In genomic region chr2:43345391-43345813, GRCh38 we compare ENCODE assay signal across 10 cellular contexts.
A peak's percentile ranks its signal among the peaks of the same experiment; 100 is the strongest.
DNase-seq lines count a peak whose midpoint lies in the region; ATAC-seq, FAIRE-seq and TF ChIP-seq lines count a peak whose summit lies in the region.
"Had no signal": no experiment of that assay in that cellular context is flagged by ENCODE, and none has a peak within 500 bp of the region (broad histone marks: within the 10 kb centered on the region; RNA-seq: fewer than 3 reads in every experiment).

No MANE protein-coding gene starts in this region.

- H3K4me3 ChIP-seq in HAP-1 (no peak overlapping the region), K562 (no peak overlapping the region), gastrocnemius medialis (peak overlapping the region in 3 of 4 donors; percentile 12 to 22 (median 14))

- intact Hi-C loops in K562 (cut with micrococcal nuclease) (no loop called here), gastrocnemius medialis (cut with DNase I; ENCODE audit: low total_unique reads) (loop anchor here (2.0 to 5.0 kb wide), 2 partner anchors 25 to 117 kb away; no protein-coding TSS in a partner anchor)

- DNase-seq in HAP-1 (ENCODE audit: low spot score in 2 of 2) (peak; percentile 24 to 54), K562 (ENCODE audit: extremely low read depth in 1 of 4, low spot score in 3 of 4) (peak in 2 of 4 experiments; percentile 8 to 17), iPS-NIHi7 (ENCODE audit: extremely low spot score) (peak; percentile 39), gastrocnemius medialis (peak; percentile 83 to 92), GM03348 (ENCODE audit: low spot score) (no peak), RPMI8226 (no peak), middle frontal gyrus (ENCODE audit: extremely low spot score, low spot score) (no peak)
- no peak for DNase-seq in activated CD4-positive, alpha-beta T cell treated with anti-CD3 and anti-CD28 coated beads, Interleukin-2, amount 50 U/mL, for 1 hour
- DNase-seq: NCI-H1436, T-helper 1 cell had no signal

- H4K20me1 ChIP-seq in K562 (replicated peaks; ENCODE audit: control insufficient read depth, insufficient read depth, low read length), result no peaks in the 10 kb centered on the region

- H3K4me2 ChIP-seq in K562 (ENCODE audit: insufficient read depth, low read length), result peak overlapping the region; percentile 42; the same call in 1 of the 2 replicates

- H3K4me1 ChIP-seq in HAP-1 (peaks cover 19% of the 10 kb centered on the region), K562 (replicated peaks in 1 of 2; ENCODE audit: control insufficient read depth in 2 of 2, insufficient read depth in 2 of 2, low read length in 2 of 2) (peaks cover 12 to 31% of the 10 kb centered on the region in 2 experiments), gastrocnemius medialis (peaks cover 73 to 81% of the 10 kb centered on the region in 2 donors)

- no peak overlapping the region for H2AFZ ChIP-seq in K562 (ENCODE audit: low read depth, low read length)

- H3K36me3 ChIP-seq in HAP-1 (replicated peaks) (no peaks in the 10 kb centered on the region; the same call in 1 of the 2 replicates), K562 (ENCODE audit: control insufficient read depth, insufficient read depth, low read length) (no peaks in the 10 kb centered on the region; the same call in 2 of the 3 replicates), gastrocnemius medialis (no peaks in the 10 kb centered on the region)

- no peaks in the 10 kb centered on the region for H3K9me1 ChIP-seq in K562 (ENCODE audit: control insufficient read depth, insufficient read depth, low read length)

- TF ChIP-seq POLR2A in K562 (conservative IDR thresholded peaks at IDR 0.05) (no peak), gastrocnemius medialis (IDR thresholded peaks at IDR 0.05) (peak; percentile 30 to 70)

- no peak overlapping the region for H3K27ac ChIP-seq in K562 (ENCODE audit: extremely low read depth, low read depth, low read length)
- H3K27ac ChIP-seq in gastrocnemius medialis, result peak overlapping the region; percentile 81 to 88 (median 86)

- H3K79me2 ChIP-seq in K562 (ENCODE audit: control insufficient read depth, insufficient read depth, low read length), result no peaks in the 10 kb centered on the region

- TF ChIP-seq EP300 in K562 (IDR thresholded peaks at IDR 0.05; ENCODE audit: low read length), result no peak

- H3K27me3 ChIP-seq in HAP-1 (ENCODE audit: low read depth), result no peaks in the 10 kb centered on the region
- no peaks in the 10 kb centered on the region for H3K27me3 ChIP-seq in K562 (ENCODE audit: control insufficient read depth in 2 of 2, insufficient read depth in 2 of 2, low read length in 2 of 2)
- H3K27me3 ChIP-seq in gastrocnemius medialis, result no peaks in the 10 kb centered on the region

- CTCF ChIA-PET in K562 (lab: Yijun Ruan, JAX; ENCODE audit: low intra/inter-chr PET ratio), result no interaction called here

- in situ Hi-C loops in HAP-1 (cut with MboI; ENCODE audit: low sequenced_read_pairs), result no loop called here
- in situ Hi-C loops in K562 (cut with MboI), result no loop called here
- in situ Hi-C loops in gastrocnemius medialis (cut with MboI; ENCODE audit: low sequenced_read_pairs in 4 of 4), result no loop called here

- FAIRE-seq in K562 (lab: Jason Lieb, UNC), result peak; percentile 42

- no peak for TF ChIP-seq RAD21 in K562 (CRISPR knock-in tag; conservative IDR thresholded peaks at IDR 0.05 in 1 of 2, IDR thresholded peaks at IDR 0.05 in 1 of 2)

- POLR2A ChIA-PET in K562 (lab: Yijun Ruan, JAX), result interaction anchor here (0.7 to 1.1 kb wide), 3 partner anchors 14 to 200 kb away, joined by 3 to 5 read pairs (median 4); no protein-coding TSS in a partner anchor

- ATAC-seq in K562, result peak; percentile 59
- ATAC-seq in gastrocnemius medialis, result peak; percentile 88

- H3K9ac ChIP-seq in K562 (ENCODE audit: insufficient read depth in 1 of 2, low read depth in 2 of 2, low read length in 2 of 2), result peak overlapping the region in 1 of 2 experiments; percentile 57; a peak in 1 of 4 replicates

- TF ChIP-seq CTCF in K562 (IDR thresholded peaks at IDR 0.05 in 2 of 3, conservative IDR thresholded peaks at IDR 0.05 in 1 of 3; ENCODE audit: insufficient read depth in 2 of 3, low read depth in 1 of 3, low read length in 3 of 3) (no peak), gastrocnemius medialis (IDR thresholded peaks at IDR 0.05 in 4 of 5, conservative IDR thresholded peaks at IDR 0.05 in 1 of 5) (peak in 3 of 5 experiments; percentile 25 to 38 (median 38))

- no peaks in the 10 kb centered on the region for H3K9me3 ChIP-seq in HAP-1
- no peaks in the 10 kb centered on the region for H3K9me3 ChIP-seq in K562 (replicated peaks; ENCODE audit: control insufficient read depth, insufficient read depth, low read depth, low read length)
- H3K9me3 ChIP-seq in gastrocnemius medialis, result no peaks in the 10 kb centered on the region

- BruUV-seq in K562 (replicated peaks; lab: Mats Ljungman, UMichigan), result no TSS peak

- WGBS in K562 (ENCODE audit: insufficient coverage, low coverage, missing lambda C conversion rate), result 27% methylated on average over 5 of the region's 5 CpGs

TF ChIP-seq in K562, 482 proteins besides CTCF, POLR2A, EP300 and RAD21 (continues in another document):
- TF ChIP-seq ZNF830 (CRISPR knock-in tag; IDR thresholded peaks at IDR 0.05) (0 out of 2 replicates have a peak, but pooled peaks have one; percentile 26), MAZ (CRISPR knock-in tag; conservative IDR thresholded peaks at IDR 0.05 in 1 of 2, IDR thresholded peaks at IDR 0.05 in 1 of 2) (0 out of 4 replicates have a peak, but pooled peaks of 1 of the 2 experiments have one; percentile 2), SUPT5H (IDR thresholded peaks at IDR 0.05) (no peak), ZSCAN29 (IDR thresholded peaks at IDR 0.05) (no peak), CBX3 (IDR thresholded peaks at IDR 0.05; ENCODE audit: borderline replicate concordance in 1 of 2, low read length in 2 of 2) (no peak), ELF1 (tag; IDR thresholded peaks at IDR 0.05) (no peak), JUN (IDR thresholded peaks at IDR 0.05; ENCODE audit: borderline replicate concordance, low read depth, low read length) (no peak), JUN (CRISPR knock-in tag; IDR thresholded peaks at IDR 0.05; ENCODE audit: borderline replicate concordance) (no peak), HNRNPUL1 (IDR thresholded peaks at IDR 0.05; ENCODE audit: low read length) (no peak), NR2C2 (CRISPR knock-in tag; IDR thresholded peaks at IDR 0.05) (no peak), NR2C2 (tag; IDR thresholded peaks at IDR 0.05) (0 out of 2 replicates have a peak, but pooled peaks have one; percentile 34), BCL6 (CRISPR knock-in tag; IDR thresholded peaks at IDR 0.05) (0 out of 2 replicates have a peak, but pooled peaks have one; percentile 4), DEAF1 (CRISPR knock-in tag; IDR thresholded peaks at IDR 0.05) (0 out of 2 replicates have a peak, but pooled peaks have one; percentile 11)
- TF ChIP-seq, protein P1, sequence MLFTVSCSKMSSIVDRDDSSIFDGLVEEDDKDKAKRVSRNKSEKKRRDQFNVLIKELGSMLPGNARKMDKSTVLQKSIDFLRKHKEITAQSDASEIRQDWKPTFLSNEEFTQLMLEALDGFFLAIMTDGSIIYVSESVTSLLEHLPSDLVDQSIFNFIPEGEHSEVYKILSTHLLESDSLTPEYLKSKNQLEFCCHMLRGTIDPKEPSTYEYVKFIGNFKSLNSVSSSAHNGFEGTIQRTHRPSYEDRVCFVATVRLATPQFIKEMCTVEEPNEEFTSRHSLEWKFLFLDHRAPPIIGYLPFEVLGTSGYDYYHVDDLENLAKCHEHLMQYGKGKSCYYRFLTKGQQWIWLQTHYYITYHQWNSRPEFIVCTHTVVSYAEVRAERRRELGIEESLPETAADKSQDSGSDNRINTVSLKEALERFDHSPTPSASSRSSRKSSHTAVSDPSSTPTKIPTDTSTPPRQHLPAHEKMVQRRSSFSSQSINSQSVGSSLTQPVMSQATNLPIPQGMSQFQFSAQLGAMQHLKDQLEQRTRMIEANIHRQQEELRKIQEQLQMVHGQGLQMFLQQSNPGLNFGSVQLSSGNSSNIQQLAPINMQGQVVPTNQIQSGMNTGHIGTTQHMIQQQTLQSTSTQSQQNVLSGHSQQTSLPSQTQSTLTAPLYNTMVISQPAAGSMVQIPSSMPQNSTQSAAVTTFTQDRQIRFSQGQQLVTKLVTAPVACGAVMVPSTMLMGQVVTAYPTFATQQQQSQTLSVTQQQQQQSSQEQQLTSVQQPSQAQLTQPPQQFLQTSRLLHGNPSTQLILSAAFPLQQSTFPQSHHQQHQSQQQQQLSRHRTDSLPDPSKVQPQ (CRISPR knock-in tag; IDR thresholded peaks at IDR 0.05; ENCODE audit: borderline replicate concordance), result no peak

Comparison
In these comparisons a context has a peak if more than half of its experiments do, and no peak if none do; other contexts are left out.
1. DNase-seq: peak in HAP-1 (2 of 2), iPS-NIHi7 (single experiment) and gastrocnemius medialis (2 of 2); none in GM03348 (single experiment), RPMI8226 (single experiment), middle frontal gyrus (single experiment) and activated CD4-positive, alpha-beta T cell treated with anti-CD3 and anti-CD28 coated beads, Interleukin-2, amount 50 U/mL, for 1 hour (single experiment).
2. H3K4me3 ChIP-seq: peak in gastrocnemius medialis (3 of 4); none in HAP-1 (single experiment) and K562 (single experiment).
3. CTCF ChIP-seq: peak in gastrocnemius medialis (3 of 5); none in K562 (0 of 3).